In genomic region chr2:74567862-74568261, GRCh38 we compare ENCODE assay signal across 14 cellular contexts. TPM values are rescaled to one million over a fixed set of nuclear protein-coding genes. Genes with fewer than 3 reads are reported as not detected.
DNase-seq lines count a peak whose midpoint lies in the region; ATAC-seq, FAIRE-seq and TF ChIP-seq lines count a peak whose summit lies in the region.
"Had no signal": no experiment of that assay in that cellular context is flagged by ENCODE, and none has a peak within 500 bp of the region (broad histone marks: within the 10 kb centered on the region; RNA-seq: fewer than 3 reads in every experiment).

No MANE protein-coding gene starts in this region.

- no peaks in the 10 kb centered on the region for H3K79me2 ChIP-seq in HepG2 (ENCODE audit: insufficient read depth, low read length)

- no peak for FAIRE-seq in HepG2 (lab: Jason Lieb, UNC)

- DNase-seq in HepG2 (ENCODE audit: low spot score), result no peak
- no peak for DNase-seq in right lobe of liver
- peak; percentile 87 for DNase-seq in amniotic epithelial cell (ENCODE audit: low read depth)
- DNase-seq in foreskin fibroblast, result peak; percentile 76 to 84
- DNase-seq in upper lobe of right lung, result no peak
- DNase-seq in NCI-H524 (lab: John Stamatoyannopoulos, UW), result no peak
- no peak for DNase-seq in retina
- no peak for DNase-seq in NCI-H2107 (lab: John Stamatoyannopoulos, UW)
- DNase-seq: ACHN, NCI-H82, ovary, uterus had no signal

- no peak overlapping the region for H3K4me2 ChIP-seq in HepG2 (ENCODE audit: low read depth, low read length)

- 15% methylated on average over 5 of the region's 5 CpGs for WGBS in HepG2 (ENCODE audit: low lambda C conversion rate)
- WGBS in right lobe of liver (ENCODE audit: insufficient coverage, low coverage, low lambda C conversion rate, missing lambda C conversion rate), result 67% methylated on average over 5 of the region's 5 CpGs

- TF ChIP-seq CTCF in HepG2 (CRISPR knock-in tag; IDR thresholded peaks at IDR 0.05) (no peak), right lobe of liver (IDR thresholded peaks at IDR 0.05) (no peak), foreskin fibroblast (IDR thresholded peaks at IDR 0.05; ENCODE audit: low read depth, low read length) (no peak), upper lobe of right lung (IDR thresholded peaks at IDR 0.05) (no peak)

- in situ Hi-C loops in HepG2 (cut with HindIII; ENCODE audit: extremely low pct_ligation_motif_present, low pct_unique_long_range_greater_than_20kb), result no loop called here

- ATAC-seq in HepG2 (no peak), right lobe of liver (no peak), upper lobe of right lung (peak; percentile 83)
- ATAC-seq: stimulated activated effector memory CD8-positive, alpha-beta T cell treated with anti-CD3 and anti-CD28 coated beads, Interleukin-12 subunit alpha, Interleukin-12 subunit beta, amount 100 ng/mL, for 72 hours had no signal

- H3K27ac ChIP-seq in HepG2 (ENCODE audit: extremely low read length, insufficient read depth, low read length) (no peak overlapping the region), right lobe of liver (no peak overlapping the region), upper lobe of right lung (no peak overlapping the region)
- H3K27ac ChIP-seq: ovary, uterus had no signal

- peaks cover 0 to 39% of the 10 kb centered on the region in 2 experiments; a peak in 3 of 5 replicates for H3K27me3 ChIP-seq in HepG2 (ENCODE audit: control insufficient read depth in 1 of 2, insufficient read depth in 2 of 2, low read length in 2 of 2)
- H3K27me3 ChIP-seq in right lobe of liver, result no peaks in the 10 kb centered on the region
- H3K27me3 ChIP-seq in upper lobe of right lung, result no peaks in the 10 kb centered on the region
- H3K27me3 ChIP-seq: ovary, uterus had no signal

- CTCF ChIA-PET in HepG2 (lab: Yijun Ruan, JAX; ENCODE audit: low intra/inter-chr PET ratio, low total read pairs), result no interaction called here

- H2AFZ ChIP-seq in HepG2 (ENCODE audit: low read length), result no peak overlapping the region

- no peak for TF ChIP-seq EP300 in HepG2 (IDR thresholded peaks at IDR 0.05; ENCODE audit: low read depth in 2 of 2, low read length in 2 of 2)
- TF ChIP-seq EP300 in HepG2 (CRISPR knock-in tag; IDR thresholded peaks at IDR 0.05; ENCODE audit: borderline replicate concordance), result no peak

- H3K9ac ChIP-seq in HepG2 (ENCODE audit: insufficient read depth, low read depth, low read length), result no peak overlapping the region

- no TSS peak for BruUV-seq in HepG2 (replicated peaks; lab: Mats Ljungman, UMichigan)

- intact Hi-C loops in HepG2 (cut with micrococcal nuclease; ENCODE audit: unreplicated experiment) (no loop called here), right lobe of liver (cut with DNase I) (no loop called here), upper lobe of right lung (cut with DNase I) (no loop called here)

- POLR2A ChIA-PET in HepG2 (lab: Yijun Ruan, JAX), result no interaction called here

- H3K4me1 ChIP-seq in HepG2 (ENCODE audit: insufficient read depth, low read length), result peaks cover 11% of the 10 kb centered on the region
- H3K4me1 ChIP-seq in right lobe of liver, result no peaks in the 10 kb centered on the region
- peaks cover 4% of the 10 kb centered on the region for H3K4me1 ChIP-seq in upper lobe of right lung
- H3K4me1 ChIP-seq: uterus had no signal

- no peaks in the 10 kb centered on the region for H3K36me3 ChIP-seq in HepG2 (replicated peaks in 1 of 2; ENCODE audit: control insufficient read depth in 1 of 2, insufficient read depth in 2 of 2, low read length in 2 of 2)
- no peaks in the 10 kb centered on the region for H3K36me3 ChIP-seq in right lobe of liver
- H3K36me3 ChIP-seq in upper lobe of right lung, result no peaks in the 10 kb centered on the region
- H3K36me3 ChIP-seq: ovary, uterus had no signal

- TF ChIP-seq POLR2A in HepG2 (IDR thresholded peaks at IDR 0.05; ENCODE audit: insufficient read depth in 1 of 2, low read depth in 2 of 2, low read length in 2 of 2) (no peak), right lobe of liver (IDR thresholded peaks at IDR 0.05) (no peak)

- H3K4me3 ChIP-seq in HepG2 (replicated peaks in 1 of 3; ENCODE audit: insufficient read depth in 1 of 3, low read depth in 2 of 3, low read length in 3 of 3) (no peak overlapping the region), right lobe of liver (no peak overlapping the region), foreskin fibroblast (ENCODE audit: low read depth in 1 of 2, low read length in 2 of 2) (no peak overlapping the region), upper lobe of right lung (no peak overlapping the region)
- H3K4me3 ChIP-seq: ovary, uterus had no signal

- H3K9me3 ChIP-seq in HepG2 (ENCODE audit: low read length) (no peaks in the 10 kb centered on the region), right lobe of liver (no peaks in the 10 kb centered on the region), upper lobe of right lung (no peaks in the 10 kb centered on the region)
- H3K9me3 ChIP-seq: ovary, uterus had no signal

- TF ChIP-seq RAD21 in HepG2 (CRISPR knock-in tag; IDR thresholded peaks at IDR 0.05), result no peak

- H4K20me1 ChIP-seq in HepG2 (ENCODE audit: insufficient read depth, low read length), result no peaks in the 10 kb centered on the region

RNA-seq across cellular contexts. Expression of gene DOK1, which starts 13.3 kb away (rescaled TPM):
- total RNA-seq in HepG2 (2016; rRNA removed; fragmentation: Illumina TruSeq; extraction: Trizol) (0.53 and 0.66 TPM in 2 replicates), right lobe of liver (1 to 10 TPM; 1.9 to 3.7 (median 3.2) TPM), upper lobe of right lung (35.7 TPM)
- 0.20 and 0.26 TPM in 2 replicates for total RNA-seq in HepG2 (2016; cell fraction: cytosol; rRNA removed; fragmentation: Illumina TruSeq; extraction: Trizol; ENCODE audit: low read depth)
- total RNA-seq in HepG2 (2016; cell fraction: insoluble cytoplasmic fraction; rRNA removed; fragmentation: Illumina TruSeq; extraction: Trizol), result 0.73 and 0.74 TPM in 2 replicates
- 0.46 and 0.79 TPM in 2 replicates for total RNA-seq in HepG2 (2016; cell fraction: membrane; rRNA removed; fragmentation: Illumina TruSeq; extraction: Trizol)
- total RNA-seq in HepG2 (2016; cell fraction: nucleus; rRNA removed; fragmentation: Illumina TruSeq; extraction: Trizol), result 0.34 and 0.87 TPM in 2 replicates
- polyA plus RNA-seq in HepG2 (2011; rRNA removed), result 0.74 and 0.84 TPM in 2 replicates
- polyA plus RNA-seq in HepG2 (2011; cell fraction: cytosol; rRNA removed), result 0.74 and 0.95 TPM in 2 replicates
- polyA plus RNA-seq in HepG2 (2011; cell fraction: nucleus; rRNA removed), result 0.97 and 1.7 TPM in 2 replicates
- 1.3 and 1.6 TPM in 2 replicates for polyA plus RNA-seq in HepG2 (2012)
- 0.22 and 0.43 TPM in 2 replicates for polyA plus RNA-seq in HepG2 (2016; cell fraction: cytosol; fragmentation: Illumina TruSeq; extraction: Trizol; ENCODE audit: low read depth)
- polyA plus RNA-seq in HepG2 (2016; cell fraction: insoluble cytoplasmic fraction; fragmentation: Illumina TruSeq; extraction: Trizol; ENCODE audit: low read depth), result 0.35 and 0.96 TPM in 2 replicates
- 0.50 and 0.79 TPM in 2 replicates for polyA plus RNA-seq in HepG2 (2016; cell fraction: membrane; fragmentation: Illumina TruSeq; extraction: Trizol; ENCODE audit: low read depth)
- polyA plus RNA-seq in HepG2 (2016; cell fraction: nucleus; fragmentation: Illumina TruSeq; extraction: Trizol; ENCODE audit: insufficient read depth, low read depth), result 0.36 and 0.63 TPM in 2 replicates
- 1.5 and 3.0 TPM in 2 replicates for polyA minus RNA-seq in HepG2 (2011; rRNA and poly(A)+ RNA removed; ENCODE audit: low replicate concordance)
- polyA minus RNA-seq in HepG2 (2011; cell fraction: cytosol; rRNA and poly(A)+ RNA removed), result 0.40 and 0.62 TPM in 2 replicates
- 0.64 and 1.4 TPM in 2 replicates for polyA minus RNA-seq in HepG2 (2011; cell fraction: nucleus; rRNA and poly(A)+ RNA removed)

RNA-seq across cellular contexts. Expression of gene LOXL3, which starts 14.1 kb away (rescaled TPM):
- total RNA-seq in HepG2 (2016; rRNA removed; fragmentation: Illumina TruSeq; extraction: Trizol) (0.39 and 0.55 TPM in 2 replicates), right lobe of liver (1 to 10 TPM in 5 of 6 experiments, under 1 TPM in 1; 0.92 to 3.3 (median 1.8) TPM), upper lobe of right lung (8.1 TPM)
- not detected in 2 replicates for total RNA-seq in HepG2 (2016; cell fraction: cytosol; rRNA removed; fragmentation: Illumina TruSeq; extraction: Trizol; ENCODE audit: low read depth)
- total RNA-seq in HepG2 (2016; cell fraction: insoluble cytoplasmic fraction; rRNA removed; fragmentation: Illumina TruSeq; extraction: Trizol), result 0.36 and 0.82 TPM in 2 replicates
- total RNA-seq in HepG2 (2016; cell fraction: membrane; rRNA removed; fragmentation: Illumina TruSeq; extraction: Trizol), result 0.09 and 0.10 TPM in 2 replicates
- total RNA-seq in HepG2 (2016; cell fraction: nucleus; rRNA removed; fragmentation: Illumina TruSeq; extraction: Trizol), result 0.60 and 0.84 TPM in 2 replicates
- polyA plus RNA-seq in HepG2 (2011; rRNA removed), result 6.5 and 7.2 TPM in 2 replicates
- 6.0 and 6.6 TPM in 2 replicates for polyA plus RNA-seq in HepG2 (2011; cell fraction: cytosol; rRNA removed)
- polyA plus RNA-seq in HepG2 (2011; cell fraction: nucleus; rRNA removed), result 9.6 and 11.7 TPM in 2 replicates
- 4.3 and 13.1 TPM in 2 replicates for polyA plus RNA-seq in HepG2 (2012)
- 0.19 TPM in 1 of 2 replicates, not detected in the other for polyA plus RNA-seq in HepG2 (2016; cell fraction: cytosol; fragmentation: Illumina TruSeq; extraction: Trizol; ENCODE audit: low read depth)
- 0.13 and 0.20 TPM in 2 replicates for polyA plus RNA-seq in HepG2 (2016; cell fraction: insoluble cytoplasmic fraction; fragmentation: Illumina TruSeq; extraction: Trizol; ENCODE audit: low read depth)
- 0.07 and 0.14 TPM in 2 replicates for polyA plus RNA-seq in HepG2 (2016; cell fraction: membrane; fragmentation: Illumina TruSeq; extraction: Trizol; ENCODE audit: low read depth)
- 1.2 and 1.6 TPM in 2 replicates for polyA plus RNA-seq in HepG2 (2016; cell fraction: nucleus; fragmentation: Illumina TruSeq; extraction: Trizol; ENCODE audit: insufficient read depth, low read depth)
- polyA minus RNA-seq in HepG2 (2011; rRNA and poly(A)+ RNA removed; ENCODE audit: low replicate concordance), result 0.72 and 6.0 TPM in 2 replicates
- polyA minus RNA-seq in HepG2 (2011; cell fraction: cytosol; rRNA and poly(A)+ RNA removed), result 1.9 and 5.7 TPM in 2 replicates
- 4.0 TPM in 2 replicates for polyA minus RNA-seq in HepG2 (2011; cell fraction: nucleus; rRNA and poly(A)+ RNA removed)

RNA-seq across cellular contexts. Expression of gene HTRA2, which starts 38.1 kb away (rescaled TPM):
- total RNA-seq in HepG2 (2016; rRNA removed; fragmentation: Illumina TruSeq; extraction: Trizol) (37.0 and 47.7 TPM in 2 replicates), right lobe of liver (10 to 100 TPM; 12.3 to 20.3 (median 15.2) TPM), upper lobe of right lung (31.4 TPM)
- 13.0 and 16.0 TPM in 2 replicates for total RNA-seq in HepG2 (2016; cell fraction: cytosol; rRNA removed; fragmentation: Illumina TruSeq; extraction: Trizol; ENCODE audit: low read depth)
- 32.1 and 51.7 TPM in 2 replicates for total RNA-seq in HepG2 (2016; cell fraction: insoluble cytoplasmic fraction; rRNA removed; fragmentation: Illumina TruSeq; extraction: Trizol)
- total RNA-seq in HepG2 (2016; cell fraction: membrane; rRNA removed; fragmentation: Illumina TruSeq; extraction: Trizol), result 24.9 and 25.2 TPM in 2 replicates
- total RNA-seq in HepG2 (2016; cell fraction: nucleus; rRNA removed; fragmentation: Illumina TruSeq; extraction: Trizol), result 34.3 and 38.8 TPM in 2 replicates
- 50.3 and 56.1 TPM in 2 replicates for polyA plus RNA-seq in HepG2 (2011; rRNA removed)
- 53.8 and 61.4 TPM in 2 replicates for polyA plus RNA-seq in HepG2 (2011; cell fraction: cytosol; rRNA removed)
- 92.9 and 109 TPM in 2 replicates for polyA plus RNA-seq in HepG2 (2011; cell fraction: nucleus; rRNA removed)
- 40.6 and 45.3 TPM in 2 replicates for polyA plus RNA-seq in HepG2 (2012)
- polyA plus RNA-seq in HepG2 (2016; cell fraction: cytosol; fragmentation: Illumina TruSeq; extraction: Trizol; ENCODE audit: low read depth), result 12.6 and 14.4 TPM in 2 replicates
- 35.6 and 37.4 TPM in 2 replicates for polyA plus RNA-seq in HepG2 (2016; cell fraction: insoluble cytoplasmic fraction; fragmentation: Illumina TruSeq; extraction: Trizol; ENCODE audit: low read depth)
- 20.3 and 20.9 TPM in 2 replicates for polyA plus RNA-seq in HepG2 (2016; cell fraction: membrane; fragmentation: Illumina TruSeq; extraction: Trizol; ENCODE audit: low read depth)
- 59.5 and 59.8 TPM in 2 replicates for polyA plus RNA-seq in HepG2 (2016; cell fraction: nucleus; fragmentation: Illumina TruSeq; extraction: Trizol; ENCODE audit: insufficient read depth, low read depth)
- polyA minus RNA-seq in HepG2 (2011; rRNA and poly(A)+ RNA removed; ENCODE audit: low replicate concordance), result 72.4 and 106 TPM in 2 replicates
- 20.8 and 28.5 TPM in 2 replicates for polyA minus RNA-seq in HepG2 (2011; cell fraction: cytosol; rRNA and poly(A)+ RNA removed)
- polyA minus RNA-seq in HepG2 (2011; cell fraction: nucleus; rRNA and poly(A)+ RNA removed), result 35.9 and 51.6 TPM in 2 replicates

RNA-seq across cellular contexts. Expression of gene AUP1, which starts 38.4 kb away (rescaled TPM):
- total RNA-seq in HepG2 (2016; rRNA removed; fragmentation: Illumina TruSeq; extraction: Trizol), result 67.0 and 174 TPM in 2 replicates
- 95.5 and 114 TPM in 2 replicates for total RNA-seq in HepG2 (2016; cell fraction: cytosol; rRNA removed; fragmentation: Illumina TruSeq; extraction: Trizol; ENCODE audit: low read depth)
- total RNA-seq in HepG2 (2016; cell fraction: insoluble cytoplasmic fraction; rRNA removed; fragmentation: Illumina TruSeq; extraction: Trizol), result 65.6 and 181 TPM in 2 replicates
- 120 and 144 TPM in 2 replicates for total RNA-seq in HepG2 (2016; cell fraction: membrane; rRNA removed; fragmentation: Illumina TruSeq; extraction: Trizol)
- 197 and 227 TPM in 2 replicates for total RNA-seq in HepG2 (2016; cell fraction: nucleus; rRNA removed; fragmentation: Illumina TruSeq; extraction: Trizol)
- polyA plus RNA-seq in HepG2 (2011; rRNA removed), result 267 and 291 TPM in 2 replicates
- 214 and 249 TPM in 2 replicates for polyA plus RNA-seq in HepG2 (2011; cell fraction: cytosol; rRNA removed)
- polyA plus RNA-seq in HepG2 (2011; cell fraction: nucleus; rRNA removed), result 1,050 and 1,263 TPM in 2 replicates
- 138 and 140 TPM in 2 replicates for polyA plus RNA-seq in HepG2 (2012)
- polyA plus RNA-seq in HepG2 (2016; cell fraction: cytosol; fragmentation: Illumina TruSeq; extraction: Trizol; ENCODE audit: low read depth), result 118 and 134 TPM in 2 replicates
- polyA plus RNA-seq in HepG2 (2016; cell fraction: insoluble cytoplasmic fraction; fragmentation: Illumina TruSeq; extraction: Trizol; ENCODE audit: low read depth), result 70.3 and 84.7 TPM in 2 replicates
- 127 and 139 TPM in 2 replicates for polyA plus RNA-seq in HepG2 (2016; cell fraction: membrane; fragmentation: Illumina TruSeq; extraction: Trizol; ENCODE audit: low read depth)
- 543 and 555 TPM in 2 replicates for polyA plus RNA-seq in HepG2 (2016; cell fraction: nucleus; fragmentation: Illumina TruSeq; extraction: Trizol; ENCODE audit: insufficient read depth, low read depth)
- polyA minus RNA-seq in HepG2 (2011; rRNA and poly(A)+ RNA removed; ENCODE audit: low replicate concordance), result 211 and 273 TPM in 2 replicates
- polyA minus RNA-seq in HepG2 (2011; cell fraction: cytosol; rRNA and poly(A)+ RNA removed), result 79.8 and 82.9 TPM in 2 replicates
- polyA minus RNA-seq in HepG2 (2011; cell fraction: nucleus; rRNA and poly(A)+ RNA removed), result 199 and 204 TPM in 2 replicates
- 100 to 1,000 TPM in 1 of 6 experiments, 10 to 100 TPM in 5; 64.6 to 109 (median 80.4) TPM for total RNA-seq in right lobe of liver
- total RNA-seq in upper lobe of right lung, result 119 TPM

RNA-seq across cellular contexts. Expression of gene DQX1, which starts 41.8 kb away (rescaled TPM):
- total RNA-seq in HepG2 (2016; rRNA removed; fragmentation: Illumina TruSeq; extraction: Trizol) (23.9 and 27.6 TPM in 2 replicates), right lobe of liver (not detected), upper lobe of right lung (not detected)
- total RNA-seq in HepG2 (2016; cell fraction: cytosol; rRNA removed; fragmentation: Illumina TruSeq; extraction: Trizol; ENCODE audit: low read depth), result 2.6 and 3.3 TPM in 2 replicates
- 22.2 and 26.8 TPM in 2 replicates for total RNA-seq in HepG2 (2016; cell fraction: insoluble cytoplasmic fraction; rRNA removed; fragmentation: Illumina TruSeq; extraction: Trizol)
- 5.5 and 6.0 TPM in 2 replicates for total RNA-seq in HepG2 (2016; cell fraction: membrane; rRNA removed; fragmentation: Illumina TruSeq; extraction: Trizol)
- total RNA-seq in HepG2 (2016; cell fraction: nucleus; rRNA removed; fragmentation: Illumina TruSeq; extraction: Trizol), result 33.6 and 38.9 TPM in 2 replicates
- 72.9 and 89.8 TPM in 2 replicates for polyA plus RNA-seq in HepG2 (2011; rRNA removed)
- polyA plus RNA-seq in HepG2 (2011; cell fraction: cytosol; rRNA removed), result 26.2 and 34.1 TPM in 2 replicates
- 328 and 444 TPM in 2 replicates for polyA plus RNA-seq in HepG2 (2011; cell fraction: nucleus; rRNA removed)
- 18.7 and 45.3 TPM in 2 replicates for polyA plus RNA-seq in HepG2 (2012)
- polyA plus RNA-seq in HepG2 (2016; cell fraction: cytosol; fragmentation: Illumina TruSeq; extraction: Trizol; ENCODE audit: low read depth), result 1.8 and 2.4 TPM in 2 replicates
- 24.5 and 26.6 TPM in 2 replicates for polyA plus RNA-seq in HepG2 (2016; cell fraction: insoluble cytoplasmic fraction; fragmentation: Illumina TruSeq; extraction: Trizol; ENCODE audit: low read depth)
- 3.1 and 3.3 TPM in 2 replicates for polyA plus RNA-seq in HepG2 (2016; cell fraction: membrane; fragmentation: Illumina TruSeq; extraction: Trizol; ENCODE audit: low read depth)
- polyA plus RNA-seq in HepG2 (2016; cell fraction: nucleus; fragmentation: Illumina TruSeq; extraction: Trizol; ENCODE audit: insufficient read depth, low read depth), result 74.4 and 79.7 TPM in 2 replicates
- polyA minus RNA-seq in HepG2 (2011; rRNA and poly(A)+ RNA removed; ENCODE audit: low replicate concordance), result 0.37 and 58.7 TPM in 2 replicates
- polyA minus RNA-seq in HepG2 (2011; cell fraction: cytosol; rRNA and poly(A)+ RNA removed), result 15.7 and 18.8 TPM in 2 replicates
- polyA minus RNA-seq in HepG2 (2011; cell fraction: nucleus; rRNA and poly(A)+ RNA removed), result 68.4 and 72.2 TPM in 2 replicates
- total RNA-seq: mesenteric fat pad, uterus had no signal

Comparison
In these comparisons a context has a peak if more than half of its experiments do, and no peak if none do; other contexts are left out.
1. DNase-seq: peak in amniotic epithelial cell (single experiment) and foreskin fibroblast (2 of 2); none in HepG2 (single experiment), right lobe of liver (0 of 3), upper lobe of right lung (single experiment), NCI-H524 (0 of 2), retina (single experiment) and NCI-H2107 (single experiment).